Comparison of ENCODE assay signal across 1 cellular context in genomic region chr17:47703671-47704070, GRCh38.
TF ChIP-seq lines count a peak whose summit lies in the region.

No MANE protein-coding gene starts in this region.

TF ChIP-seq in GM12878, 131 proteins besides CTCF, POLR2A, EP300 and RAD21:
- TF ChIP-seq SPI1 (IDR thresholded peaks at IDR 0.05; ENCODE audit: borderline replicate concordance, insufficient read depth, low read depth, low read length) (no peak), RELA (IDR thresholded peaks at IDR 0.05; ENCODE audit: borderline replicate concordance, partially characterized antibody) (no peak), JUND (IDR thresholded peaks at IDR 0.05; ENCODE audit: low read depth, low read length) (no peak), PAX8 (IDR thresholded peaks at IDR 0.05) (no peak), ZBTB40 (IDR thresholded peaks at IDR 0.05; ENCODE audit: borderline replicate concordance) (no peak), ZNF622 (IDR thresholded peaks at IDR 0.05) (no peak), ZZZ3 (IDR thresholded peaks at IDR 0.05; ENCODE audit: control insufficient read depth, insufficient read length, low read depth) (no peak), HDGF (IDR thresholded peaks at IDR 0.05) (no peak), CREM (IDR thresholded peaks at IDR 0.05; ENCODE audit: low read depth) (no peak), PBX3 (IDR thresholded peaks at IDR 0.05; ENCODE audit: insufficient replicate concordance, low read depth, low read length) (no peak), E2F4 (IDR thresholded peaks at IDR 0.05; ENCODE audit: low read depth, low read length) (no peak), PML (IDR thresholded peaks at IDR 0.05; ENCODE audit: low read length) (no peak), GABPA (IDR thresholded peaks at IDR 0.05; ENCODE audit: low read depth) (no peak), ZNF207 (IDR thresholded peaks at IDR 0.05; ENCODE audit: borderline replicate concordance) (no peak)
